Comparison of ENCODE assay signal across 8 cellular contexts in genomic region chr17:50507871-50508572, GRCh38. TPM values are rescaled to one million over a fixed set of nuclear protein-coding genes. Genes with fewer than 3 reads are reported as not detected.
A peak's percentile ranks its signal among the peaks of the same experiment; 100 is the strongest.
DNase-seq lines count a peak whose midpoint lies in the region; ATAC-seq and TF ChIP-seq lines count a peak whose summit lies in the region.

Gene MYCBPAP (plus strand): TSS chr17:50508439. CDS start chr17:50508675, 236 bp downstream.

- H3K27me3 Mint-ChIP-seq in CD4-positive, alpha-beta memory T cell: no peaks in the 10 kb centered on the region
- H3K27me3 Mint-ChIP-seq in neural crest cell (ENCODE audit: low read depth): peaks cover 3% of the 10 kb centered on the region
- no peaks in the 10 kb centered on the region for H3K27me3 Mint-ChIP-seq in stimulated activated naive CD8-positive, alpha-beta T cell treated with anti-CD3 and anti-CD28 coated beads, Interleukin-15, amount 100 ng/mL, for 72 hours

- H3K36me3 ChIP-seq in CD4-positive, alpha-beta memory T cell (ENCODE audit: insufficient read depth, low read length): no peaks in the 10 kb centered on the region

- H3K4me3 ChIP-seq in CD4-positive, alpha-beta memory T cell (ENCODE audit: low read length in 2 of 2): peak within 1 kb of the TSS; percentile 19 to 63

- H3K4me1 ChIP-seq in CD4-positive, alpha-beta memory T cell (ENCODE audit: insufficient read depth, low read length): peaks cover 31% of the 10 kb centered on the region
- peaks cover 30% of the 10 kb centered on the region for H3K4me1 ChIP-seq in foreskin keratinocyte

- H3K9me3 ChIP-seq in CD4-positive, alpha-beta memory T cell (ENCODE audit: control insufficient read depth in 1 of 2, low read length in 2 of 2): no peaks in the 10 kb centered on the region

- TF ChIP-seq CTCF in foreskin keratinocyte (conservative IDR thresholded peaks at IDR 0.05) (peak; percentile 43), neural crest cell (conservative IDR thresholded peaks at IDR 0.05) (no peak)

- H3K27ac ChIP-seq in CD4-positive, alpha-beta memory T cell (ENCODE audit: low read depth, low read length): peak within 1 kb of the TSS; percentile 72
- no peak within 1 kb of the TSS for H3K27ac ChIP-seq in foreskin keratinocyte

- peaks cover 0 to 3% of the 10 kb centered on the region in 2 donors for H3K36me3 Mint-ChIP-seq in CD4-positive, alpha-beta memory T cell
- no peaks in the 10 kb centered on the region for H3K36me3 Mint-ChIP-seq in neural crest cell (ENCODE audit: low read depth)

- DNase-seq in CD4-positive, alpha-beta memory T cell: peak; percentile 74 to 89 (median 76)
- peak; percentile 83 for DNase-seq in HCEC 1CT
- peak; percentile 70 for DNase-seq in RPMI7951 (ENCODE audit: low read depth)
- DNase-seq in activated gamma-delta T cell treated with anti-CD3 and anti-CD28 coated beads, Interleukin-2, amount 50 U/mL, for 16 hours (ENCODE audit: low read depth): peak; percentile 44
- DNase-seq in foreskin keratinocyte: no peak
- peak; percentile 70 for DNase-seq in neural crest cell (ENCODE audit: low read depth, low spot score)
- DNase-seq in stimulated activated naive CD8-positive, alpha-beta T cell treated with anti-CD3 and anti-CD28 coated beads, Interleukin-15, amount 100 ng/mL, for 72 hours: peak; percentile 81 to 84

- intact Hi-C loops in CD4-positive, alpha-beta memory T cell (cut with micrococcal nuclease): loop anchor here (1.0 to 5.0 kb wide), 2 partner anchors 30 to 34 kb away; partner anchors contain the start of gene RSAD1

- no peak for ATAC-seq in foreskin keratinocyte
- peak; percentile 78 for ATAC-seq in stimulated activated naive CD8-positive, alpha-beta T cell treated with anti-CD3 and anti-CD28 coated beads, Interleukin-15, amount 100 ng/mL, for 72 hours
- ATAC-seq in HG03025 (IDR thresholded peaks at IDR 0.05; ENCODE audit: low FRiP score, unreplicated experiment): no peak

- no peaks in the 10 kb centered on the region for H3K27me3 ChIP-seq in CD4-positive, alpha-beta memory T cell (ENCODE audit: insufficient read depth, low read length)
- H3K27me3 ChIP-seq in foreskin keratinocyte: no peaks in the 10 kb centered on the region

- H3K4me1 Mint-ChIP-seq in CD4-positive, alpha-beta memory T cell: peaks cover 19 to 53% (median 34%) of the 10 kb centered on the region in 4 donors
- H3K4me1 Mint-ChIP-seq in neural crest cell: peaks cover 38% of the 10 kb centered on the region
- H3K4me1 Mint-ChIP-seq in stimulated activated naive CD8-positive, alpha-beta T cell treated with anti-CD3 and anti-CD28 coated beads, Interleukin-15, amount 100 ng/mL, for 72 hours: peaks cover 64% of the 10 kb centered on the region

- peaks cover 0 to 2% (median 0%) of the 10 kb centered on the region in 8 donors for H3K9me3 Mint-ChIP-seq in CD4-positive, alpha-beta memory T cell
- H3K9me3 Mint-ChIP-seq in neural crest cell: no peaks in the 10 kb centered on the region
- no peaks in the 10 kb centered on the region for H3K9me3 Mint-ChIP-seq in stimulated activated naive CD8-positive, alpha-beta T cell treated with anti-CD3 and anti-CD28 coated beads, Interleukin-15, amount 100 ng/mL, for 72 hours

- peak within 1 kb of the TSS; percentile 90 to 97 (median 92) for H3K27ac Mint-ChIP-seq in CD4-positive, alpha-beta memory T cell
- H3K27ac Mint-ChIP-seq in neural crest cell (ENCODE audit: unreplicated experiment): peak within 1 kb of the TSS; percentile 75
- H3K27ac Mint-ChIP-seq in stimulated activated naive CD8-positive, alpha-beta T cell treated with anti-CD3 and anti-CD28 coated beads, Interleukin-15, amount 100 ng/mL, for 72 hours: peak within 1 kb of the TSS; percentile 92 to 94

- CTCF ChIA-PET in CD4-positive, alpha-beta memory T cell (lab: Charles Lee; ENCODE audit: partially characterized antibody): no interaction called here

- POLR2A ChIA-PET in CD4-positive, alpha-beta memory T cell (lab: Charles Lee; ENCODE audit: partially characterized antibody): no interaction called here

- H3K4me3 Mint-ChIP-seq in CD4-positive, alpha-beta memory T cell: peak within 1 kb of the TSS; percentile 87 to 98 (median 90)
- H3K4me3 Mint-ChIP-seq in neural crest cell: peak within 1 kb of the TSS; percentile 84
- H3K4me3 Mint-ChIP-seq in stimulated activated naive CD8-positive, alpha-beta T cell treated with anti-CD3 and anti-CD28 coated beads, Interleukin-15, amount 100 ng/mL, for 72 hours: peak within 1 kb of the TSS; percentile 95

RNA-seq across cellular contexts. Expression of gene MYCBPAP, which starts in this region (rescaled TPM):
- 1 to 10 TPM; 5.3 to 6.8 TPM for total RNA-seq in CD4-positive, alpha-beta memory T cell
- polyA plus RNA-seq in CD4-positive, alpha-beta memory T cell: under 1 TPM in 1 of 2 donors, not detected in 1; 0.24 TPM
- 0.29 TPM in 1 of 2 replicates, not detected in the other for total RNA-seq in RPMI7951 (2014; rRNA removed; shearing (Covaris generic))
- 7.8 and 13.7 TPM in 2 replicates for total RNA-seq in foreskin keratinocyte
- polyA plus RNA-seq in foreskin keratinocyte: 5.3 and 10.1 TPM in 2 replicates
- total RNA-seq in neural crest cell: 1.2 and 1.7 TPM in 2 replicates

Comparison
In these comparisons a context has a peak if more than half of its experiments do, and no peak if none do; other contexts are left out.
1. Peak in DNase-seq in RPMI7951; RNA of the gene not detected or under 1 TPM.
2. DNase-seq: peak in CD4-positive, alpha-beta memory T cell (5 of 5), HCEC 1CT (single experiment), activated gamma-delta T cell treated with anti-CD3 and anti-CD28 coated beads, Interleukin-2, amount 50 U/mL, for 16 hours (single experiment), neural crest cell (single experiment) and stimulated activated naive CD8-positive, alpha-beta T cell treated with anti-CD3 and anti-CD28 coated beads, Interleukin-15, amount 100 ng/mL, for 72 hours (2 of 2); none in foreskin keratinocyte (0 of 2).
3. Peak in every context shown above with its lines, with median percentiles within 50 percentile points of each other: H3K27ac Mint-ChIP-seq and H3K4me3 Mint-ChIP-seq.